ENCODE assay signal across 16 cellular contexts in genomic region chr4:73615613-73616012, GRCh38. TPM values are rescaled to one million over a fixed set of nuclear protein-coding genes. Genes with fewer than 3 reads are reported as not detected.
A peak's percentile ranks its signal among the peaks of the same experiment; 100 is the strongest.
DNase-seq lines count a peak whose midpoint lies in the region; ATAC-seq and TF ChIP-seq lines count a peak whose summit lies in the region.
"Had no signal": no experiment of that assay in that cellular context is flagged by ENCODE, and none has a peak within 500 bp of the region (broad histone marks: within the 10 kb centered on the region; RNA-seq: fewer than 3 reads in every experiment).

No MANE protein-coding gene starts in this region.

- peak overlapping the region; percentile 93 for H3K4me2 ChIP-seq in OCI-LY7 (ENCODE audit: low read length)

- TF ChIP-seq CTCF in OCI-LY7 (conservative IDR thresholded peaks at IDR 0.05; ENCODE audit: low read length), result peak; percentile 63

- H2AFZ ChIP-seq in OCI-LY7 (ENCODE audit: low read length), result 0 out of 2 replicates have a peak overlapping the region, but pooled peaks have one; percentile 5

- H3K9me3 ChIP-seq in OCI-LY7 (ENCODE audit: low read length), result no peaks in the 10 kb centered on the region; the same call in 1 of the 2 replicates
- H3K9me3 ChIP-seq: esophagus squamous epithelium had no signal

- H4K20me1 ChIP-seq in OCI-LY7 (ENCODE audit: insufficient read depth, low read length), result no peaks in the 10 kb centered on the region

- peak overlapping the region; percentile 100 for H3K27ac ChIP-seq in OCI-LY7 (ENCODE audit: low read depth, low read length, poor library complexity, severe bottlenecking)
- H3K27ac ChIP-seq: esophagus squamous epithelium, RWPE1 had no signal

- peak overlapping the region; percentile 85 for H3K4me3 ChIP-seq in OCI-LY7 (ENCODE audit: low read depth, low read length, poor library complexity, severe bottlenecking)
- H3K4me3 ChIP-seq: esophagus squamous epithelium had no signal

- H3K36me3 ChIP-seq in OCI-LY7 (ENCODE audit: insufficient read depth, low read length), result peaks cover 88% of the 10 kb centered on the region
- H3K36me3 ChIP-seq: esophagus squamous epithelium had no signal

- CTCF ChIA-PET in OCI-LY7 (lab: Charles Lee; ENCODE audit: unreplicated experiment), result no interaction called here

- intact Hi-C loops in OCI-LY7 (cut with micrococcal nuclease; ENCODE audit: unreplicated experiment), result no loop called here

- no peak for ATAC-seq in GM19395 (IDR thresholded peaks at IDR 0.05; ENCODE audit: unreplicated experiment)
- ATAC-seq: activated T-cell treated with anti-CD3 and anti-CD28 coated beads, Interleukin-2, amount 50 U/mL, for 4 hours had no signal

- DNase-seq in NCI-H748 (lab: John Stamatoyannopoulos, UW; ENCODE audit: unreplicated experiment) (peak; percentile 54), NCI-H748 treated with DMSO at 0.1 percent for 48 hours (lab: John Stamatoyannopoulos, UW) (no peak), OCI-LY7 (ENCODE audit: low spot score) (peak; percentile 52), glomerular visceral epithelial cell (ENCODE audit: extremely low spot score) (peak; percentile 23), ureter (ENCODE audit: low spot score) (peak; percentile 75), hypothalamus (lab: John Stamatoyannopoulos, UW) (no peak), NCI-H446 (lab: John Stamatoyannopoulos, UW) (no peak)
- DNase-seq: activated CD4-positive, alpha-beta T cell treated with anti-CD3 and anti-CD28 coated beads for 48 hours; activated T-cell treated with anti-CD3 and anti-CD28 coated beads, Interleukin-2, amount 50 U/mL, for 4 hours; esophagus squamous epithelium; NCI-H345; nucleus accumbens; substantia nigra; T-helper 2 cell had no signal

- peaks cover 99% of the 10 kb centered on the region for H3K79me2 ChIP-seq in OCI-LY7 (ENCODE audit: insufficient read depth, low read depth, low read length)

- peaks cover 67% of the 10 kb centered on the region for H3K4me1 ChIP-seq in OCI-LY7 (ENCODE audit: insufficient read depth, low read length, poor library complexity, severe bottlenecking)

- POLR2A ChIA-PET in OCI-LY7 (lab: Charles Lee), result interaction anchor here (0.9 to 7.0 kb wide), 5 partner anchors 10 to 356 kb away, joined by 4 to 115 read pairs (median 8); no protein-coding TSS in a partner anchor

- H3K9me2 ChIP-seq in OCI-LY7 (ENCODE audit: insufficient read depth, low read length), result no peaks in the 10 kb centered on the region

- no TSS peak for BruUV-seq in OCI-LY7 (replicated peaks; lab: Mats Ljungman, UMichigan)

RNA-seq across cellular contexts. Expression of gene RASSF6, which starts 4.6 kb away (rescaled TPM):
- total RNA-seq in OCI-LY7 (2014; rRNA removed; shearing (Covaris generic)), result 32.5 and 48.3 TPM in 2 replicates
- total RNA-seq in OCI-LY7 (2022) (62.2 and 86.6 TPM in 2 replicates), ureter (41.7 TPM)
- total RNA-seq: activated T-cell treated with anti-CD3 and anti-CD28 coated beads, Interleukin-2, amount 50 U/mL, for 4 hours had no signal

Comparison
In these comparisons a context has a peak if more than half of its experiments do, and no peak if none do; other contexts are left out.
1. DNase-seq: peak in NCI-H748 (single experiment), OCI-LY7 (single experiment), glomerular visceral epithelial cell (single experiment) and ureter (single experiment); none in NCI-H748 treated with DMSO at 0.1 percent for 48 hours (single experiment), hypothalamus (0 of 51) and NCI-H446 (0 of 2).